1 cellular context compared by ENCODE assay signal in the genomic region with DNA sequence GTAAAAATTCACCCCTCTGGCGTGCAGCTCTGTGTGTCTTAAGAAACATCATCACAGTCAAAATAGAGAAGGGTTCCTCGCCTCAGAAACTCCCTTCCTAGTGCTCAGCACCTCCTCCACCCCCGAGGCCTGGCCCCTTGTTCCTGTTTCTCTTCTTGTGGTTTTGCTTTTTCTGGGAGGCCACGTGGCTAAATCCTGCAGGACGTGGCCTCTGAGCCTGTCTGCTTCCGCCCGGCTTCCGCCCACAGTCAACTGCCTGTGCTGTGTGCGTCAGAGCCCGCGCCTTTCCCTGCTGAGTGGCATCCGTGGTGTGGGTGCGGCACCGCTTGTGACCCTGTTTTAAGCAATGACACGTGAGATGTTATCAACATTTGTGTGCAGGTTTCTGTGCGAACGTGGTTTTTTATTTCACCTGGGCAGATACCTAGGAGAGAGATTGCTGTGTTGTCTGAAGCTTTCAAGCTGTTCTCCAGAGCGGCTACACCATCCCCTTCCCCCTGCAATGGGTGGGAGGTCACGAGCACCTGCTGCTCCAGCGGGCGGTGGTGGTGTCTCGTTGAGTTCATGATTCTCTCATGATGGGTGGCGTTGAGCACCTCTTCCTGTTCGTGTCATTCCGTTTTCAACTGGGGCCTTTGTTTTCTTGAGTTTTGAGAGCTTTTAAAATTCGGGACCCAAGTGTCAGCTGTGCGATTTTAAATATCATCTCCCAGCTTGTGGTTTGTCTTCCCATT.
TF ChIP-seq lines count a peak whose summit lies in the region.

No MANE protein-coding gene starts in this region.

TF ChIP-seq in K562, 482 proteins besides CTCF, POLR2A, EP300 and RAD21 (continued from another document and continues in another):
- TF ChIP-seq, protein P1, sequence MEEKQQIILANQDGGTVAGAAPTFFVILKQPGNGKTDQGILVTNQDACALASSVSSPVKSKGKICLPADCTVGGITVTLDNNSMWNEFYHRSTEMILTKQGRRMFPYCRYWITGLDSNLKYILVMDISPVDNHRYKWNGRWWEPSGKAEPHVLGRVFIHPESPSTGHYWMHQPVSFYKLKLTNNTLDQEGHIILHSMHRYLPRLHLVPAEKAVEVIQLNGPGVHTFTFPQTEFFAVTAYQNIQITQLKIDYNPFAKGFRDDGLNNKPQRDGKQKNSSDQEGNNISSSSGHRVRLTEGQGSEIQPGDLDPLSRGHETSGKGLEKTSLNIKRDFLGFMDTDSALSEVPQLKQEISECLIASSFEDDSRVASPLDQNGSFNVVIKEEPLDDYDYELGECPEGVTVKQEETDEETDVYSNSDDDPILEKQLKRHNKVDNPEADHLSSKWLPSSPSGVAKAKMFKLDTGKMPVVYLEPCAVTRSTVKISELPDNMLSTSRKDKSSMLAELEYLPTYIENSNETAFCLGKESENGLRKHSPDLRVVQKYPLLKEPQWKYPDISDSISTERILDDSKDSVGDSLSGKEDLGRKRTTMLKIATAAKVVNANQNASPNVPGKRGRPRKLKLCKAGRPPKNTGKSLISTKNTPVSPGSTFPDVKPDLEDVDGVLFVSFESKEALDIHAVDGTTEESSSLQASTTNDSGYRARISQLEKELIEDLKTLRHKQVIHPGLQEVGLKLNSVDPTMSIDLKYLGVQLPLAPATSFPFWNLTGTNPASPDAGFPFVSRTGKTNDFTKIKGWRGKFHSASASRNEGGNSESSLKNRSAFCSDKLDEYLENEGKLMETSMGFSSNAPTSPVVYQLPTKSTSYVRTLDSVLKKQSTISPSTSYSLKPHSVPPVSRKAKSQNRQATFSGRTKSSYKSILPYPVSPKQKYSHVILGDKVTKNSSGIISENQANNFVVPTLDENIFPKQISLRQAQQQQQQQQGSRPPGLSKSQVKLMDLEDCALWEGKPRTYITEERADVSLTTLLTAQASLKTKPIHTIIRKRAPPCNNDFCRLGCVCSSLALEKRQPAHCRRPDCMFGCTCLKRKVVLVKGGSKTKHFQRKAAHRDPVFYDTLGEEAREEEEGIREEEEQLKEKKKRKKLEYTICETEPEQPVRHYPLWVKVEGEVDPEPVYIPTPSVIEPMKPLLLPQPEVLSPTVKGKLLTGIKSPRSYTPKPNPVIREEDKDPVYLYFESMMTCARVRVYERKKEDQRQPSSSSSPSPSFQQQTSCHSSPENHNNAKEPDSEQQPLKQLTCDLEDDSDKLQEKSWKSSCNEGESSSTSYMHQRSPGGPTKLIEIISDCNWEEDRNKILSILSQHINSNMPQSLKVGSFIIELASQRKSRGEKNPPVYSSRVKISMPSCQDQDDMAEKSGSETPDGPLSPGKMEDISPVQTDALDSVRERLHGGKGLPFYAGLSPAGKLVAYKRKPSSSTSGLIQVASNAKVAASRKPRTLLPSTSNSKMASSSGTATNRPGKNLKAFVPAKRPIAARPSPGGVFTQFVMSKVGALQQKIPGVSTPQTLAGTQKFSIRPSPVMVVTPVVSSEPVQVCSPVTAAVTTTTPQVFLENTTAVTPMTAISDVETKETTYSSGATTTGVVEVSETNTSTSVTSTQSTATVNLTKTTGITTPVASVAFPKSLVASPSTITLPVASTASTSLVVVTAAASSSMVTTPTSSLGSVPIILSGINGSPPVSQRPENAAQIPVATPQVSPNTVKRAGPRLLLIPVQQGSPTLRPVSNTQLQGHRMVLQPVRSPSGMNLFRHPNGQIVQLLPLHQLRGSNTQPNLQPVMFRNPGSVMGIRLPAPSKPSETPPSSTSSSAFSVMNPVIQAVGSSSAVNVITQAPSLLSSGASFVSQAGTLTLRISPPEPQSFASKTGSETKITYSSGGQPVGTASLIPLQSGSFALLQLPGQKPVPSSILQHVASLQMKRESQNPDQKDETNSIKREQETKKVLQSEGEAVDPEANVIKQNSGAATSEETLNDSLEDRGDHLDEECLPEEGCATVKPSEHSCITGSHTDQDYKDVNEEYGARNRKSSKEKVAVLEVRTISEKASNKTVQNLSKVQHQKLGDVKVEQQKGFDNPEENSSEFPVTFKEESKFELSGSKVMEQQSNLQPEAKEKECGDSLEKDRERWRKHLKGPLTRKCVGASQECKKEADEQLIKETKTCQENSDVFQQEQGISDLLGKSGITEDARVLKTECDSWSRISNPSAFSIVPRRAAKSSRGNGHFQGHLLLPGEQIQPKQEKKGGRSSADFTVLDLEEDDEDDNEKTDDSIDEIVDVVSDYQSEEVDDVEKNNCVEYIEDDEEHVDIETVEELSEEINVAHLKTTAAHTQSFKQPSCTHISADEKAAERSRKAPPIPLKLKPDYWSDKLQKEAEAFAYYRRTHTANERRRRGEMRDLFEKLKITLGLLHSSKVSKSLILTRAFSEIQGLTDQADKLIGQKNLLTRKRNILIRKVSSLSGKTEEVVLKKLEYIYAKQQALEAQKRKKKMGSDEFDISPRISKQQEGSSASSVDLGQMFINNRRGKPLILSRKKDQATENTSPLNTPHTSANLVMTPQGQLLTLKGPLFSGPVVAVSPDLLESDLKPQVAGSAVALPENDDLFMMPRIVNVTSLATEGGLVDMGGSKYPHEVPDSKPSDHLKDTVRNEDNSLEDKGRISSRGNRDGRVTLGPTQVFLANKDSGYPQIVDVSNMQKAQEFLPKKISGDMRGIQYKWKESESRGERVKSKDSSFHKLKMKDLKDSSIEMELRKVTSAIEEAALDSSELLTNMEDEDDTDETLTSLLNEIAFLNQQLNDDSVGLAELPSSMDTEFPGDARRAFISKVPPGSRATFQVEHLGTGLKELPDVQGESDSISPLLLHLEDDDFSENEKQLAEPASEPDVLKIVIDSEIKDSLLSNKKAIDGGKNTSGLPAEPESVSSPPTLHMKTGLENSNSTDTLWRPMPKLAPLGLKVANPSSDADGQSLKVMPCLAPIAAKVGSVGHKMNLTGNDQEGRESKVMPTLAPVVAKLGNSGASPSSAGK (IDR thresholded peaks at IDR 0.05): peak; percentile 20; the same call in 1 of the 2 replicates
- TF ChIP-seq, protein P2, sequence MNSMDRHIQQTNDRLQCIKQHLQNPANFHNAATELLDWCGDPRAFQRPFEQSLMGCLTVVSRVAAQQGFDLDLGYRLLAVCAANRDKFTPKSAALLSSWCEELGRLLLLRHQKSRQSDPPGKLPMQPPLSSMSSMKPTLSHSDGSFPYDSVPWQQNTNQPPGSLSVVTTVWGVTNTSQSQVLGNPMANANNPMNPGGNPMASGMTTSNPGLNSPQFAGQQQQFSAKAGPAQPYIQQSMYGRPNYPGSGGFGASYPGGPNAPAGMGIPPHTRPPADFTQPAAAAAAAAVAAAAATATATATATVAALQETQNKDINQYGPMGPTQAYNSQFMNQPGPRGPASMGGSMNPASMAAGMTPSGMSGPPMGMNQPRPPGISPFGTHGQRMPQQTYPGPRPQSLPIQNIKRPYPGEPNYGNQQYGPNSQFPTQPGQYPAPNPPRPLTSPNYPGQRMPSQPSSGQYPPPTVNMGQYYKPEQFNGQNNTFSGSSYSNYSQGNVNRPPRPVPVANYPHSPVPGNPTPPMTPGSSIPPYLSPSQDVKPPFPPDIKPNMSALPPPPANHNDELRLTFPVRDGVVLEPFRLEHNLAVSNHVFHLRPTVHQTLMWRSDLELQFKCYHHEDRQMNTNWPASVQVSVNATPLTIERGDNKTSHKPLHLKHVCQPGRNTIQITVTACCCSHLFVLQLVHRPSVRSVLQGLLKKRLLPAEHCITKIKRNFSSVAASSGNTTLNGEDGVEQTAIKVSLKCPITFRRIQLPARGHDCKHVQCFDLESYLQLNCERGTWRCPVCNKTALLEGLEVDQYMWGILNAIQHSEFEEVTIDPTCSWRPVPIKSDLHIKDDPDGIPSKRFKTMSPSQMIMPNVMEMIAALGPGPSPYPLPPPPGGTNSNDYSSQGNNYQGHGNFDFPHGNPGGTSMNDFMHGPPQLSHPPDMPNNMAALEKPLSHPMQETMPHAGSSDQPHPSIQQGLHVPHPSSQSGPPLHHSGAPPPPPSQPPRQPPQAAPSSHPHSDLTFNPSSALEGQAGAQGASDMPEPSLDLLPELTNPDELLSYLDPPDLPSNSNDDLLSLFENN (IDR thresholded peaks at IDR 0.05; ENCODE audit: low read depth in 2 of 2, low read length in 2 of 2): no peak
- TF ChIP-seq, protein P3, sequence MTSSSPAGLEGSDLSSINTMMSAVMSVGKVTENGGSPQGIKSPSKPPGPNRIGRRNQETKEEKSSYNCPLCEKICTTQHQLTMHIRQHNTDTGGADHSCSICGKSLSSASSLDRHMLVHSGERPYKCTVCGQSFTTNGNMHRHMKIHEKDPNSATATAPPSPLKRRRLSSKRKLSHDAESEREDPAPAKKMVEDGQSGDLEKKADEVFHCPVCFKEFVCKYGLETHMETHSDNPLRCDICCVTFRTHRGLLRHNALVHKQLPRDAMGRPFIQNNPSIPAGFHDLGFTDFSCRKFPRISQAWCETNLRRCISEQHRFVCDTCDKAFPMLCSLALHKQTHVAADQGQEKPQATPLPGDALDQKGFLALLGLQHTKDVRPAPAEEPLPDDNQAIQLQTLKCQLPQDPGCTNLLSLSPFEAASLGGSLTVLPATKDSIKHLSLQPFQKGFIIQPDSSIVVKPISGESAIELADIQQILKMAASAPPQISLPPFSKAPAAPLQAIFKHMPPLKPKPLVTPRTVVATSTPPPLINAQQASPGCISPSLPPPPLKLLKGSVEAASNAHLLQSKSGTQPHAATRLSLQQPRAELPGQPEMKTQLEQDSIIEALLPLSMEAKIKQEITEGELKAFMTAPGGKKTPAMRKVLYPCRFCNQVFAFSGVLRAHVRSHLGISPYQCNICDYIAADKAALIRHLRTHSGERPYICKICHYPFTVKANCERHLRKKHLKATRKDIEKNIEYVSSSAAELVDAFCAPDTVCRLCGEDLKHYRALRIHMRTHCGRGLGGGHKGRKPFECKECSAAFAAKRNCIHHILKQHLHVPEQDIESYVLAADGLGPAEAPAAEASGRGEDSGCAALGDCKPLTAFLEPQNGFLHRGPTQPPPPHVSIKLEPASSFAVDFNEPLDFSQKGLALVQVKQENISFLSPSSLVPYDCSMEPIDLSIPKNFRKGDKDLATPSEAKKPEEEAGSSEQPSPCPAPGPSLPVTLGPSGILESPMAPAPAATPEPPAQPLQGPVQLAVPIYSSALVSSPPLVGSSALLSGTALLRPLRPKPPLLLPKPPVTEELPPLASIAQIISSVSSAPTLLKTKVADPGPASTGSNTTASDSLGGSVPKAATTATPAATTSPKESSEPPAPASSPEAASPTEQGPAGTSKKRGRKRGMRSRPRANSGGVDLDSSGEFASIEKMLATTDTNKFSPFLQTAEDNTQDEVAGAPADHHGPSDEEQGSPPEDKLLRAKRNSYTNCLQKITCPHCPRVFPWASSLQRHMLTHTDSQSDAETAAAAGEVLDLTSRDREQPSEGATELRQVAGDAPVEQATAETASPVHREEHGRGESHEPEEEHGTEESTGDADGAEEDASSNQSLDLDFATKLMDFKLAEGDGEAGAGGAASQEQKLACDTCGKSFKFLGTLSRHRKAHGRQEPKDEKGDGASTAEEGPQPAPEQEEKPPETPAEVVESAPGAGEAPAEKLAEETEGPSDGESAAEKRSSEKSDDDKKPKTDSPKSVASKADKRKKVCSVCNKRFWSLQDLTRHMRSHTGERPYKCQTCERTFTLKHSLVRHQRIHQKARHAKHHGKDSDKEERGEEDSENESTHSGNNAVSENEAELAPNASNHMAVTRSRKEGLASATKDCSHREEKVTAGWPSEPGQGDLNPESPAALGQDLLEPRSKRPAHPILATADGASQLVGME (CRISPR knock-in tag; IDR thresholded peaks at IDR 0.05): no peak
- TF ChIP-seq TCF3 (CRISPR knock-in tag; IDR thresholded peaks at IDR 0.05) (no peak), ELF4 (CRISPR knock-in tag; IDR thresholded peaks at IDR 0.05) (0 out of 2 replicates have a peak, but pooled peaks have one; percentile 38), MBD2 (IDR thresholded peaks at IDR 0.05; ENCODE audit: borderline replicate concordance, low read depth) (no peak), NFE2 (IDR thresholded peaks at IDR 0.05; ENCODE audit: low read depth) (no peak), HDAC2 (IDR thresholded peaks at IDR 0.05) (no peak), PCBP2 (IDR thresholded peaks at IDR 0.05; ENCODE audit: low read depth, low read length, poor library complexity, severe bottlenecking) (no peak), ATF1 (CRISPR knock-in tag; IDR thresholded peaks at IDR 0.05) (0 out of 2 replicates have a peak, but pooled peaks have one; percentile 12), ATF1 (tag; IDR thresholded peaks at IDR 0.05) (peak; percentile 50), MLLT1 (IDR thresholded peaks at IDR 0.05) (peak in 1 of 2 experiments; percentile 69; a peak in 1 of 4 replicates), GTF2A2 (tag; IDR thresholded peaks at IDR 0.05) (no peak), KLF1 (tag; IDR thresholded peaks at IDR 0.05) (no peak), SOX6 (IDR thresholded peaks at IDR 0.05) (no peak; the same call in 1 of the 2 replicates), E2F3 (CRISPR knock-in tag; IDR thresholded peaks at IDR 0.05) (no peak), LCOR (CRISPR knock-in tag; IDR thresholded peaks at IDR 0.05) (no peak), MCM5 (IDR thresholded peaks at IDR 0.05; ENCODE audit: low read depth) (no peak), USF1 (CRISPR knock-in tag; IDR thresholded peaks at IDR 0.05) (peak; percentile 93), THRB (CRISPR knock-in tag; conservative IDR thresholded peaks at IDR 0.05) (no peak; the same call in 1 of the 2 replicates)
- TF ChIP-seq, protein P4, sequence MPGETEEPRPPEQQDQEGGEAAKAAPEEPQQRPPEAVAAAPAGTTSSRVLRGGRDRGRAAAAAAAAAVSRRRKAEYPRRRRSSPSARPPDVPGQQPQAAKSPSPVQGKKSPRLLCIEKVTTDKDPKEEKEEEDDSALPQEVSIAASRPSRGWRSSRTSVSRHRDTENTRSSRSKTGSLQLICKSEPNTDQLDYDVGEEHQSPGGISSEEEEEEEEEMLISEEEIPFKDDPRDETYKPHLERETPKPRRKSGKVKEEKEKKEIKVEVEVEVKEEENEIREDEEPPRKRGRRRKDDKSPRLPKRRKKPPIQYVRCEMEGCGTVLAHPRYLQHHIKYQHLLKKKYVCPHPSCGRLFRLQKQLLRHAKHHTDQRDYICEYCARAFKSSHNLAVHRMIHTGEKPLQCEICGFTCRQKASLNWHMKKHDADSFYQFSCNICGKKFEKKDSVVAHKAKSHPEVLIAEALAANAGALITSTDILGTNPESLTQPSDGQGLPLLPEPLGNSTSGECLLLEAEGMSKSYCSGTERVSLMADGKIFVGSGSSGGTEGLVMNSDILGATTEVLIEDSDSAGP (CRISPR knock-in tag; IDR thresholded peaks at IDR 0.05): no peak
